8 cellular contexts compared by ENCODE assay signal in genomic region chr12:57229634-57230380, GRCh38. TPM values are rescaled to one million over a fixed set of nuclear protein-coding genes. Genes with fewer than 3 reads are reported as not detected.
DNase-seq lines count a peak whose midpoint lies in the region; ATAC-seq, FAIRE-seq and TF ChIP-seq lines count a peak whose summit lies in the region.

Gene SHMT2 (plus strand): TSS chr12:57229711. CDS start chr12:57229779, 68 bp downstream.

- H3K27ac ChIP-seq in astrocyte (ENCODE audit: low read depth, low read length) (peak within 1 kb of the TSS; percentile 97), hepatocyte (peak within 1 kb of the TSS; percentile 89), rectal smooth muscle tissue (ENCODE audit: low read depth, low read length) (no peak within 1 kb of the TSS), vagina (peak within 1 kb of the TSS; percentile 67)

- 2% methylated on average over 38 of the region's 42 CpGs for WGBS in hepatocyte (ENCODE audit: low lambda C conversion rate, missing lambda C conversion rate)

- H3K4me3 Mint-ChIP-seq in T-helper 2 cell treated with Interferon-gamma antibody and Interleukin-4, amounts not matched to agents 5 μg/mL and 100 μg/mL, for 36 hours = peak within 1 kb of the TSS; percentile 100
- H3K4me3 Mint-ChIP-seq in astrocyte (ENCODE audit: unreplicated experiment) = peak within 1 kb of the TSS; percentile 91

- peaks cover 38% of the 10 kb centered on the region for H3K79me2 ChIP-seq in astrocyte (ENCODE audit: insufficient read depth, low read length)
- H3K79me2 ChIP-seq in hepatocyte = peaks cover 17% of the 10 kb centered on the region

- no peak for TF ChIP-seq POLR2A in vagina (IDR thresholded peaks at IDR 0.05)

- peak within 1 kb of the TSS; percentile 92 for H3K27ac Mint-ChIP-seq in T-helper 2 cell treated with Interferon-gamma antibody and Interleukin-4, amounts not matched to agents 5 μg/mL and 100 μg/mL, for 36 hours
- peak within 1 kb of the TSS; percentile 96 for H3K27ac Mint-ChIP-seq in astrocyte (ENCODE audit: unreplicated experiment)

- no peaks in the 10 kb centered on the region for H3K9me3 Mint-ChIP-seq in T-helper 2 cell treated with Interferon-gamma antibody and Interleukin-4, amounts not matched to agents 5 μg/mL and 100 μg/mL, for 36 hours
- H3K9me3 Mint-ChIP-seq in astrocyte (ENCODE audit: unreplicated experiment) = no peaks in the 10 kb centered on the region

- peaks cover 21% of the 10 kb centered on the region for H3K27me3 ChIP-seq in astrocyte (ENCODE audit: insufficient read depth, low read length)
- H3K27me3 ChIP-seq in hepatocyte = peaks cover 35% of the 10 kb centered on the region
- H3K27me3 ChIP-seq in rectal smooth muscle tissue (ENCODE audit: control insufficient read depth, insufficient read depth, low read length) = peaks cover 12% of the 10 kb centered on the region
- no peaks in the 10 kb centered on the region for H3K27me3 ChIP-seq in vagina

- H3K36me3 Mint-ChIP-seq in T-helper 2 cell treated with Interferon-gamma antibody and Interleukin-4, amounts not matched to agents 5 μg/mL and 100 μg/mL, for 36 hours (ENCODE audit: low read depth) = peaks cover 50% of the 10 kb centered on the region
- peaks cover 33% of the 10 kb centered on the region for H3K36me3 Mint-ChIP-seq in astrocyte (ENCODE audit: low read depth, unreplicated experiment)

- H3K36me3 ChIP-seq in astrocyte (ENCODE audit: insufficient read depth, low read length) (peaks cover 23% of the 10 kb centered on the region), hepatocyte (replicated peaks; ENCODE audit: insufficient read depth, low read depth) (no peaks in the 10 kb centered on the region), rectal smooth muscle tissue (ENCODE audit: control insufficient read depth, insufficient read depth, low read length) (peaks cover 25% of the 10 kb centered on the region), vagina (peaks cover 0 to 32% of the 10 kb centered on the region in 2 donors)

- H4K20me1 ChIP-seq in astrocyte (ENCODE audit: insufficient read depth, low read length) (peaks cover 43% of the 10 kb centered on the region), hepatocyte (ENCODE audit: insufficient read depth, poor library complexity, severe bottlenecking) (peaks cover 5% of the 10 kb centered on the region)

- ATAC-seq in HG02885 (IDR thresholded peaks at IDR 0.05; ENCODE audit: poor library complexity, unreplicated experiment) = peak; percentile 68

- H3K27me3 Mint-ChIP-seq in T-helper 2 cell treated with Interferon-gamma antibody and Interleukin-4, amounts not matched to agents 5 μg/mL and 100 μg/mL, for 36 hours (ENCODE audit: low read depth) = peaks cover 19% of the 10 kb centered on the region
- H3K27me3 Mint-ChIP-seq in astrocyte (ENCODE audit: low read depth, unreplicated experiment) = peaks cover 22% of the 10 kb centered on the region

- intact Hi-C loops in vagina (cut with DNase I) = no loop called here

- TF ChIP-seq CTCF in GM13977 (IDR thresholded peaks at IDR 0.05; ENCODE audit: extremely low read depth, insufficient read depth, missing control alignments) (no peak), astrocyte (IDR thresholded peaks at IDR 0.05; ENCODE audit: insufficient read depth, low read depth, low read length) (no peak), hepatocyte (IDR thresholded peaks at IDR 0.05; ENCODE audit: poor library complexity) (no peak), vagina (IDR thresholded peaks at IDR 0.05) (peak in 1 of 3 experiments; percentile 37)

- H3K4me1 Mint-ChIP-seq in T-helper 2 cell treated with Interferon-gamma antibody and Interleukin-4, amounts not matched to agents 5 μg/mL and 100 μg/mL, for 36 hours (ENCODE audit: low read depth) = peaks cover 57% of the 10 kb centered on the region
- peaks cover 48% of the 10 kb centered on the region for H3K4me1 Mint-ChIP-seq in astrocyte (ENCODE audit: low read depth, unreplicated experiment)

- H3K4me3 ChIP-seq in astrocyte (ENCODE audit: insufficient read depth, low read depth, low read length) (peak within 1 kb of the TSS; percentile 96), hepatocyte (peak within 1 kb of the TSS; percentile 22), rectal smooth muscle tissue (ENCODE audit: low read length) (peak within 1 kb of the TSS; percentile 77), vagina (peak within 1 kb of the TSS; percentile 57 to 66)

- in situ Hi-C loops in GM13977 (cut with MboI; ENCODE audit: low pct_unique_long_range_greater_than_20kb, low sequenced_read_pairs, unreplicated experiment) = no loop called here

- FAIRE-seq in astrocyte (lab: Jason Lieb, UNC) = no peak

- H2AFZ ChIP-seq in astrocyte (ENCODE audit: low read depth, low read length) (peak within 1 kb of the TSS; percentile 66), hepatocyte (peak within 1 kb of the TSS; percentile 53)

- H3K4me2 ChIP-seq in astrocyte (ENCODE audit: low read length) (peak within 1 kb of the TSS; percentile 100), hepatocyte (peak within 1 kb of the TSS; percentile 80)

- H3K4me1 ChIP-seq in astrocyte (ENCODE audit: insufficient read depth, low read length) = peaks cover 28% of the 10 kb centered on the region
- H3K4me1 ChIP-seq in hepatocyte (ENCODE audit: insufficient read depth) = peaks cover 27% of the 10 kb centered on the region
- H3K4me1 ChIP-seq in rectal smooth muscle tissue (ENCODE audit: control insufficient read depth, insufficient read depth, low read length) = no peaks in the 10 kb centered on the region
- H3K4me1 ChIP-seq in vagina = peaks cover 36% of the 10 kb centered on the region

- H3K9ac ChIP-seq in astrocyte (ENCODE audit: low read length) = peak within 1 kb of the TSS; percentile 99
- H3K9ac ChIP-seq in rectal smooth muscle tissue (ENCODE audit: low read length) = no peak within 1 kb of the TSS

- DNase-seq in GM13977 (ENCODE audit: low spot score) (peak; percentile 99), NCI-H2029 (lab: John Stamatoyannopoulos, UW) (peak; percentile 97), astrocyte (ENCODE audit: low read depth) (peak; percentile 81), hepatocyte (ENCODE audit: low spot score) (peak; percentile 99), vagina (ENCODE audit: extremely low spot score in 2 of 2) (no peak)
- DNase-seq in T-helper 2 cell treated with Interferon-gamma antibody and Interleukin-4, amounts not matched to agents 5 μg/mL and 100 μg/mL, for 36 hours (ENCODE audit: low spot score) = peak; percentile 94

- H3K9me3 ChIP-seq in astrocyte (ENCODE audit: insufficient read depth, low read depth, low read length) = no peaks in the 10 kb centered on the region
- no peaks in the 10 kb centered on the region for H3K9me3 ChIP-seq in hepatocyte (ENCODE audit: low read depth)
- no peaks in the 10 kb centered on the region for H3K9me3 ChIP-seq in vagina

- no peaks in the 10 kb centered on the region for H3K9me2 ChIP-seq in hepatocyte (replicated peaks; ENCODE audit: insufficient read depth)

RNA-seq across cellular contexts. Expression of gene SHMT2, which starts in this region (rescaled TPM):
- total RNA-seq in astrocyte (197 and 217 TPM in 2 replicates), hepatocyte (168 and 193 TPM in 2 replicates), vagina (54.0 TPM)
- 85.3 and 126 TPM in 2 replicates for polyA plus RNA-seq in hepatocyte

Comparison
In these comparisons a context has a peak if more than half of its experiments do, and no peak if none do; other contexts are left out.
1. DNase-seq: peak in GM13977 (single experiment), NCI-H2029 (single experiment), T-helper 2 cell treated with Interferon-gamma antibody and Interleukin-4, amounts not matched to agents 5 μg/mL and 100 μg/mL, for 36 hours (single experiment), astrocyte (single experiment) and hepatocyte (single experiment); none in vagina (0 of 2).
2. H3K4me3 ChIP-seq: peak in every context shown above with its lines; median percentile 96 in astrocyte; 77 in rectal smooth muscle tissue; 62 in vagina; 22 in hepatocyte.